Comparison of ENCODE assay signal across 1 cellular context in genomic region chr11:46952553-46952952, GRCh38.
TF ChIP-seq lines count a peak whose summit lies in the region.

No MANE protein-coding gene starts in this region.

TF ChIP-seq in K562, 482 proteins besides CTCF, POLR2A, EP300 and RAD21 (continued from another document):
- TF ChIP-seq PTTG1 (tag; IDR thresholded peaks at IDR 0.05; ENCODE audit: low read depth) (no peak), ZC3H4 (CRISPR knock-in tag; IDR thresholded peaks at IDR 0.05; ENCODE audit: borderline replicate concordance) (no peak), ZBTB33 (CRISPR knock-in tag; IDR thresholded peaks at IDR 0.05) (no peak), U2AF1 (optimal IDR thresholded peaks at IDR 0.05; ENCODE audit: low read depth, low read length) (no peak), KLF1 (tag; IDR thresholded peaks at IDR 0.05) (no peak), PRPF4 (IDR thresholded peaks at IDR 0.05; ENCODE audit: insufficient read depth, low read depth, low read length, poor library complexity, severe bottlenecking) (no peak), TSC22D4 (tag; IDR thresholded peaks at IDR 0.05) (no peak), ZNF707 (CRISPR knock-in tag; conservative IDR thresholded peaks at IDR 0.05) (no peak), FOXM1 (IDR thresholded peaks at IDR 0.05; ENCODE audit: low read depth) (no peak), FOXM1 (CRISPR knock-in tag; IDR thresholded peaks at IDR 0.05; ENCODE audit: low read depth) (no peak)
- TF ChIP-seq, protein P1, sequence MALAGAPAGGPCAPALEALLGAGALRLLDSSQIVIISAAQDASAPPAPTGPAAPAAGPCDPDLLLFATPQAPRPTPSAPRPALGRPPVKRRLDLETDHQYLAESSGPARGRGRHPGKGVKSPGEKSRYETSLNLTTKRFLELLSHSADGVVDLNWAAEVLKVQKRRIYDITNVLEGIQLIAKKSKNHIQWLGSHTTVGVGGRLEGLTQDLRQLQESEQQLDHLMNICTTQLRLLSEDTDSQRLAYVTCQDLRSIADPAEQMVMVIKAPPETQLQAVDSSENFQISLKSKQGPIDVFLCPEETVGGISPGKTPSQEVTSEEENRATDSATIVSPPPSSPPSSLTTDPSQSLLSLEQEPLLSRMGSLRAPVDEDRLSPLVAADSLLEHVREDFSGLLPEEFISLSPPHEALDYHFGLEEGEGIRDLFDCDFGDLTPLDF (CRISPR knock-in tag; IDR thresholded peaks at IDR 0.05): no peak
